24 cellular contexts compared by ENCODE assay signal in genomic region chr2:157761520-157761919, GRCh38.
DNase-seq lines count a peak whose midpoint lies in the region; ATAC-seq, FAIRE-seq and TF ChIP-seq lines count a peak whose summit lies in the region.
"Had no signal": no experiment of that assay in that cellular context is flagged by ENCODE, and none has a peak within 500 bp of the region (broad histone marks: within the 10 kb centered on the region; RNA-seq: fewer than 3 reads in every experiment).

No MANE protein-coding gene starts in this region.

- H2BK120ac ChIP-seq in H1 (replicated peaks; ENCODE audit: low read depth, low read length): no peak overlapping the region

- peaks cover 13% of the 10 kb centered on the region; the same call in 1 of the 2 replicates for H3K79me2 ChIP-seq in GM23248 (ENCODE audit: insufficient read depth)
- H3K79me2 ChIP-seq in H1 (ENCODE audit: control insufficient read depth in 1 of 2, insufficient read depth in 2 of 2, low read length in 2 of 2): no peaks in the 10 kb centered on the region

- TF ChIP-seq RAD21 in H1 (IDR thresholded peaks at IDR 0.05 in 1 of 2, conservative IDR thresholded peaks at IDR 0.05 in 1 of 2; ENCODE audit: low read depth in 2 of 2, low read length in 2 of 2): no peak

- H3K9me2 ChIP-seq in GM23248 (ENCODE audit: insufficient read depth): no peaks in the 10 kb centered on the region

- no peak overlapping the region for H4K91ac ChIP-seq in H1 (replicated peaks; ENCODE audit: insufficient read length, low read length)

- no peak overlapping the region for H3K4me2 ChIP-seq in GM23248 (ENCODE audit: unreplicated experiment)
- no peak overlapping the region for H3K4me2 ChIP-seq in H1 (ENCODE audit: insufficient read depth in 1 of 2, low read depth in 2 of 2, low read length in 2 of 2)
- H3K4me2 ChIP-seq: BLaER1 treated with 17β-estradiol and CSF1 and Interleukin-3, amounts not matched to agents 10 nM and 100 nM; hepatocyte had no signal

- POLR2A ChIA-PET in H1 (lab: Charles Lee; ENCODE audit: partially characterized antibody): no interaction called here

- no peak overlapping the region for H3K9ac ChIP-seq in GM23248
- no peak overlapping the region for H3K9ac ChIP-seq in H1 (replicated peaks in 1 of 4; ENCODE audit: extremely low read depth in 1 of 4, low read depth in 3 of 4, low read length in 3 of 4)
- H3K9ac ChIP-seq: BLaER1 treated with 17β-estradiol and CSF1 and Interleukin-3, amounts not matched to agents 10 nM and 100 nM had no signal

- H4K5ac ChIP-seq in H1 (ENCODE audit: insufficient read length, low read depth, low read length): no peak overlapping the region

- H3K4me3 ChIP-seq in GM23248: no peak overlapping the region
- H3K4me3 ChIP-seq in H1 (ENCODE audit: extremely low read depth in 1 of 4, insufficient read depth in 2 of 4, low read depth in 3 of 4, low read length in 4 of 4): no peak overlapping the region
- H3K4me3 ChIP-seq: BLaER1 treated with 17β-estradiol and CSF1 and Interleukin-3, amounts not matched to agents 10 nM and 100 nM; body of pancreas; coronary artery; esophagus muscularis mucosa; hepatocyte; psoas muscle; thoracic aorta had no signal

- intact Hi-C loops in sciatic nerve (cut with DNase I): no loop called here

- no peak overlapping the region for H4K8ac ChIP-seq in H1 (ENCODE audit: extremely low read depth, insufficient read depth, low read length)

- in situ Hi-C loops in GM23248 (cut with MboI): no loop called here

- H3K4me1 Mint-ChIP-seq in nephron progenitor cell: no peaks in the 10 kb centered on the region

- CTCF ChIA-PET in H1 (lab: Charles Lee; ENCODE audit: partially characterized antibody): interaction anchor here (0.7 to 2.6 kb wide), 4 partner anchors 10 to 257 kb away, joined by 3 to 18 read pairs (median 3); no protein-coding TSS in a partner anchor

- H2AK5ac ChIP-seq in H1 (ENCODE audit: low read depth, low read length): no peak overlapping the region

- H3K27ac Mint-ChIP-seq in nephron progenitor cell: no peak overlapping the region
- H3K27ac Mint-ChIP-seq: activated CD4-positive, alpha-beta T cell treated with anti-CD3 and anti-CD28 coated beads, Interleukin-2, amount 10 ng/mL, durations not matched to agents 24 days and 14 days; natural killer cell treated with Interleukin-12 subunit alpha and Interleukin-12 subunit beta and Interleukin-15 and Interleukin-18, amount 100 ng/mL, for 72 hours had no signal

- H3K36me3 ChIP-seq in GM23248 (ENCODE audit: low read depth): peaks cover 13% of the 10 kb centered on the region
- peaks cover 5 to 13% (median 6%) of the 10 kb centered on the region in 4 experiments; a peak in 4 of 8 replicates for H3K36me3 ChIP-seq in H1 (ENCODE audit: control insufficient read depth in 2 of 4, insufficient read depth in 4 of 4, low read length in 3 of 4)

- no peak overlapping the region for H2BK15ac ChIP-seq in H1 (ENCODE audit: low read length)

- H3K27ac ChIP-seq in GM23248 (no peak overlapping the region), H1 (ENCODE audit: low read depth, low read length) (no peak overlapping the region)
- H3K27ac ChIP-seq: BLaER1 treated with 17β-estradiol and CSF1 and Interleukin-3, amounts not matched to agents 10 nM and 100 nM; body of pancreas; coronary artery; esophagus muscularis mucosa; hepatocyte; psoas muscle; thoracic aorta had no signal

- H3K23ac ChIP-seq in H1 (ENCODE audit: insufficient read length): no peak overlapping the region

- H3K4me1 ChIP-seq in GM23248 (ENCODE audit: insufficient read depth): no peaks in the 10 kb centered on the region
- peaks cover 0 to 3% (median 1%) of the 10 kb centered on the region in 4 experiments; a peak in 4 of 7 replicates for H3K4me1 ChIP-seq in H1 (replicated peaks in 1 of 4; ENCODE audit: control insufficient read depth in 3 of 4, insufficient read depth in 4 of 4, low read length in 3 of 4)
- H3K4me1 ChIP-seq: BLaER1 treated with 17β-estradiol and CSF1 and Interleukin-3, amounts not matched to agents 10 nM and 100 nM; body of pancreas; esophagus muscularis mucosa; psoas muscle had no signal

- H3K36me3 Mint-ChIP-seq in nephron progenitor cell (ENCODE audit: low read depth): peaks cover 85% of the 10 kb centered on the region

- H2BK5ac ChIP-seq in H1 (ENCODE audit: low read depth, low read length): no peak overlapping the region

- TF ChIP-seq EP300 in H1 (IDR thresholded peaks at IDR 0.05; ENCODE audit: borderline replicate concordance in 1 of 2, low read depth in 2 of 2, low read length in 2 of 2): no peak

- no peak overlapping the region for H2BK12ac ChIP-seq in H1 (ENCODE audit: low read depth, low read length)

- H3K56ac ChIP-seq in H1 (replicated peaks; ENCODE audit: insufficient read length, low read depth, low read length): no peak overlapping the region

- H3K79me1 ChIP-seq in H1 (ENCODE audit: low read depth, low read length): no peaks in the 10 kb centered on the region

- peaks cover 22% of the 10 kb centered on the region for H3K9me3 Mint-ChIP-seq in nephron progenitor cell

- H4K20me1 ChIP-seq in GM23248 (ENCODE audit: insufficient read depth) (no peaks in the 10 kb centered on the region), H1 (replicated peaks in 1 of 2; ENCODE audit: control insufficient read depth in 1 of 2, insufficient read depth in 2 of 2, low read length in 2 of 2) (no peaks in the 10 kb centered on the region)
- H4K20me1 ChIP-seq: BLaER1 treated with 17β-estradiol and CSF1 and Interleukin-3, amounts not matched to agents 10 nM and 100 nM had no signal

- H3K23me2 ChIP-seq in H1 (ENCODE audit: low read depth, low read length): no peaks in the 10 kb centered on the region; the same call in 1 of the 2 replicates

- peak overlapping the region; percentile 68; the same call in 1 of the 2 replicates for H2BK20ac ChIP-seq in H1 (ENCODE audit: low read length)

- no peak for FAIRE-seq in H1 (lab: Jason Lieb, UNC)
- FAIRE-seq: HepG2, keratinocyte, TTC549 had no signal

- no peaks in the 10 kb centered on the region; the same call in 1 of the 2 replicates for H3F3A ChIP-seq in GM23248 (ENCODE audit: insufficient read depth)

- TF ChIP-seq CTCF in H1 (IDR thresholded peaks at IDR 0.05; ENCODE audit: control extremely low read depth in 1 of 3, insufficient read depth in 1 of 3, low read depth in 1 of 3, low read length in 3 of 3) (no peak), nephron progenitor cell (IDR thresholded peaks at IDR 0.05) (no peak)

- no peaks in the 10 kb centered on the region for H3K27me3 ChIP-seq in GM23248 (replicated peaks; ENCODE audit: insufficient read depth)
- no peaks in the 10 kb centered on the region for H3K27me3 ChIP-seq in H1 (replicated peaks in 1 of 4; ENCODE audit: control insufficient read depth in 3 of 4, extremely low read depth in 1 of 4, insufficient read depth in 3 of 4, low read length in 3 of 4)
- H3K27me3 ChIP-seq: BLaER1 treated with 17β-estradiol and CSF1 and Interleukin-3, amounts not matched to agents 10 nM and 100 nM; body of pancreas; esophagus muscularis mucosa; hepatocyte had no signal

- DNase-seq in GM23248 (peak; percentile 40), NCI-H226 (peak; percentile 22), H1 (ENCODE audit: low read depth in 1 of 2, low spot score in 2 of 2) (no peak), myocyte (ENCODE audit: low read depth) (peak; percentile 10), amniotic stem cell (lab: John Stamatoyannopoulos, UW) (no peak), 8988T (no peak), nephron progenitor cell (no peak), sciatic nerve (ENCODE audit: low spot score) (no peak)
- DNase-seq: activated CD4-positive, alpha-beta T cell treated with anti-CD3 and anti-CD28 coated beads, Interleukin-2, amount 10 ng/mL, durations not matched to agents 24 days and 14 days; activated CD8-positive, alpha-beta memory T cell treated with anti-CD3 and anti-CD28 coated beads, Interleukin-2, amount 50 U/mL, for 48 hours; activated gamma-delta T cell treated with Interleukin-2 at 50 U/mL for 16 hours; body of pancreas; NCI-H446; NK-92 treated with Interleukin-12 subunit alpha and Interleukin-12 subunit beta, amount 100 ng/mL, for 24 hours; psoas muscle had no signal

- H3K27me3 Mint-ChIP-seq in nephron progenitor cell (ENCODE audit: low read depth, poor library complexity): no peaks in the 10 kb centered on the region
- H3K27me3 Mint-ChIP-seq: activated CD4-positive, alpha-beta T cell treated with anti-CD3 and anti-CD28 coated beads, Interleukin-2, amount 10 ng/mL, durations not matched to agents 24 days and 14 days; natural killer cell treated with Interleukin-12 subunit alpha and Interleukin-12 subunit beta and Interleukin-15 and Interleukin-18, amount 100 ng/mL, for 72 hours had no signal

- H3K4ac ChIP-seq in H1 (replicated peaks; ENCODE audit: insufficient read length, low read depth, low read length): no peak overlapping the region

- no peak overlapping the region for H3K14ac ChIP-seq in H1 (ENCODE audit: insufficient read length)

- ATAC-seq in sciatic nerve: no peak
- ATAC-seq: body of pancreas; HepG2; natural killer cell treated with Interleukin-12 subunit alpha and Interleukin-12 subunit beta and Interleukin-15 and Interleukin-18, amount 100 ng/mL, for 72 hours had no signal

- no peak for TF ChIP-seq POLR2A in H1 (IDR thresholded peaks at IDR 0.05; ENCODE audit: control extremely low read depth in 1 of 2, low read depth in 2 of 2, low read length in 2 of 2)

- no peaks in the 10 kb centered on the region for H3K9me3 ChIP-seq in GM23248 (ENCODE audit: low read depth)
- no peaks in the 10 kb centered on the region for H3K9me3 ChIP-seq in H1 (ENCODE audit: insufficient read depth in 2 of 2, low read depth in 1 of 2, low read length in 1 of 2)
- H3K9me3 ChIP-seq: thoracic aorta had no signal

- H3K18ac ChIP-seq in H1 (ENCODE audit: extremely low read depth, low read length): no peak overlapping the region

- H2AFZ ChIP-seq in GM23248 (no peak overlapping the region), H1 (ENCODE audit: low read length) (no peak overlapping the region)
- H2AFZ ChIP-seq: hepatocyte had no signal

- no peak overlapping the region for H3K4me3 Mint-ChIP-seq in nephron progenitor cell
- H3K4me3 Mint-ChIP-seq: activated CD4-positive, alpha-beta T cell treated with anti-CD3 and anti-CD28 coated beads, Interleukin-2, amount 10 ng/mL, durations not matched to agents 24 days and 14 days; natural killer cell treated with Interleukin-12 subunit alpha and Interleukin-12 subunit beta and Interleukin-15 and Interleukin-18, amount 100 ng/mL, for 72 hours had no signal

TF ChIP-seq in H1, 55 proteins besides CTCF, POLR2A, EP300 and RAD21:
- TF ChIP-seq HDAC2 (IDR thresholded peaks at IDR 0.05; ENCODE audit: borderline replicate concordance in 1 of 2, low read depth in 2 of 2, low read length in 2 of 2) (no peak), JUND (IDR thresholded peaks at IDR 0.05; ENCODE audit: low read length) (peak; percentile 85)

Comparison
In these comparisons a context has a peak if more than half of its experiments do, and no peak if none do; other contexts are left out.
1. DNase-seq: peak in GM23248 (single experiment), NCI-H226 (single experiment) and myocyte (single experiment); none in H1 (0 of 2), amniotic stem cell (single experiment), 8988T (single experiment), nephron progenitor cell (single experiment) and sciatic nerve (single experiment).